Comparison of ENCODE assay signal across 9 cellular contexts in genomic region chr9:114238919-114239879, GRCh38.
DNase-seq lines count a peak whose midpoint lies in the region; ATAC-seq and TF ChIP-seq lines count a peak whose summit lies in the region.
"Had no signal": no experiment of that assay in that cellular context is flagged by ENCODE, and none has a peak within 500 bp of the region (broad histone marks: within the 10 kb centered on the region; RNA-seq: fewer than 3 reads in every experiment).

No MANE protein-coding gene starts in this region.

- H3K4me3 Mint-ChIP-seq in mesothelial cell of epicardium, result no peak overlapping the region
- H3K4me3 Mint-ChIP-seq: T-helper 2 cell treated with Interferon-gamma antibody and Interleukin-4, amounts not matched to agents 5 μg/mL and 100 μg/mL, for 36 hours had no signal

- H3K9me3 Mint-ChIP-seq in mesothelial cell of epicardium, result no peaks in the 10 kb centered on the region
- H3K9me3 Mint-ChIP-seq: T-helper 2 cell treated with Interferon-gamma antibody and Interleukin-4, amounts not matched to agents 5 μg/mL and 100 μg/mL, for 36 hours had no signal

- no peaks in the 10 kb centered on the region; the same call in 1 of the 2 replicates for H3K36me3 ChIP-seq in SJCRH30

- peak overlapping the region; percentile 37 for H3K27ac Mint-ChIP-seq in mesothelial cell of epicardium
- H3K27ac Mint-ChIP-seq: T-helper 2 cell treated with Interferon-gamma antibody and Interleukin-4, amounts not matched to agents 5 μg/mL and 100 μg/mL, for 36 hours had no signal

- peaks cover 17% of the 10 kb centered on the region for H3K36me3 Mint-ChIP-seq in mesothelial cell of epicardium

- ATAC-seq in GM18505 (IDR thresholded peaks at IDR 0.05; ENCODE audit: unreplicated experiment) (no peak), HG03039 (IDR thresholded peaks at IDR 0.05; ENCODE audit: unreplicated experiment) (no peak)

- H3K4me1 ChIP-seq in SJCRH30, result no peaks in the 10 kb centered on the region

- peak; percentile 92 for DNase-seq in EH (ENCODE audit: low read depth)
- DNase-seq in NCI-H1694 (lab: John Stamatoyannopoulos, UW), result peak; percentile 47
- DNase-seq in dermis microvascular lymphatic vessel endothelial cell (ENCODE audit: low read depth in 2 of 2), result peak; percentile 25 to 73
- no peak for DNase-seq in mesothelial cell of epicardium (ENCODE audit: low spot score in 2 of 2, unreplicated experiment in 2 of 2)
- no peak for DNase-seq in stimulated activated CD4-positive, alpha-beta T cell treated with anti-CD3 and anti-CD28 coated beads, Interleukin-4, amount 100 ng/mL, for 24 hours
- no peak for DNase-seq in SJCRH30

- H3K27ac ChIP-seq in SJCRH30, result no peak overlapping the region

- peaks cover 28% of the 10 kb centered on the region for H3K4me1 Mint-ChIP-seq in mesothelial cell of epicardium

- no peak for TF ChIP-seq CTCF in mesothelial cell of epicardium (IDR thresholded peaks at IDR 0.05; ENCODE audit: unreplicated experiment)

- no peaks in the 10 kb centered on the region for H3K27me3 Mint-ChIP-seq in mesothelial cell of epicardium (ENCODE audit: low read depth)

- H3K27me3 ChIP-seq in SJCRH30, result no peaks in the 10 kb centered on the region

- H3K4me3 ChIP-seq in SJCRH30, result no peak overlapping the region

- no peak for TF ChIP-seq POLR2A in GM18505 (IDR thresholded peaks at IDR 0.05; ENCODE audit: borderline replicate concordance, extremely low read depth, insufficient read depth, insufficient read length)

- no peaks in the 10 kb centered on the region for H3K9me3 ChIP-seq in SJCRH30 (replicated peaks)

Comparison
In these comparisons a context has a peak if more than half of its experiments do, and no peak if none do; other contexts are left out.
1. DNase-seq: peak in EH (single experiment), NCI-H1694 (single experiment) and dermis microvascular lymphatic vessel endothelial cell (2 of 2); none in mesothelial cell of epicardium (0 of 2), stimulated activated CD4-positive, alpha-beta T cell treated with anti-CD3 and anti-CD28 coated beads, Interleukin-4, amount 100 ng/mL, for 24 hours (single experiment) and SJCRH30 (0 of 2).